9 cellular contexts compared by ENCODE assay signal in genomic region chr19:55526216-55527196, GRCh38. TPM values are rescaled to one million over a fixed set of nuclear protein-coding genes. Genes with fewer than 3 reads are reported as not detected.
A peak's percentile ranks its signal among the peaks of the same experiment; 100 is the strongest.
DNase-seq lines count a peak whose midpoint lies in the region; ATAC-seq, FAIRE-seq and TF ChIP-seq lines count a peak whose summit lies in the region.
"Had no signal": no experiment of that assay in that cellular context is flagged by ENCODE, and none has a peak within 500 bp of the region (broad histone marks: within the 10 kb centered on the region; RNA-seq: fewer than 3 reads in every experiment).

No MANE protein-coding gene starts in this region.

- POLR2A ChIA-PET in HepG2 (lab: Yijun Ruan, JAX): interaction anchor here (1.1 to 1.2 kb wide), 3 partner anchors 19 to 98 kb away, joined by 3 to 4 read pairs (median 4); partner anchors contain the start of genes FIZ1, SBK3 and ZNF784

- TF ChIP-seq POLR2A in adrenal gland (IDR thresholded peaks at IDR 0.05) (no peak), HepG2 (IDR thresholded peaks at IDR 0.05; ENCODE audit: insufficient read depth in 1 of 2, low read depth in 2 of 2, low read length in 2 of 2) (no peak)

- H3K4me2 ChIP-seq in HepG2 (ENCODE audit: low read depth, low read length): peak overlapping the region; percentile 34

- CTCF ChIA-PET in HepG2 (lab: Yijun Ruan, JAX; ENCODE audit: low intra/inter-chr PET ratio, low total read pairs): no interaction called here

- TF ChIP-seq RAD21 in HepG2 (CRISPR knock-in tag; IDR thresholded peaks at IDR 0.05): no peak

- TF ChIP-seq CTCF in adrenal gland (IDR thresholded peaks at IDR 0.05) (no peak), HepG2 (CRISPR knock-in tag; IDR thresholded peaks at IDR 0.05) (no peak)

- H3K9me3 ChIP-seq in adrenal gland (replicated peaks in 1 of 3): no peaks in the 10 kb centered on the region
- H3K9me3 ChIP-seq in HepG2 (ENCODE audit: low read length): no peaks in the 10 kb centered on the region

- no TSS peak for BruUV-seq in HepG2 (replicated peaks; lab: Mats Ljungman, UMichigan)

- no peaks in the 10 kb centered on the region for H3K79me2 ChIP-seq in HepG2 (ENCODE audit: insufficient read depth, low read length)

- 24 to 47% (median 26%) methylated on average over 22 to 35 of the region's 35 CpGs for WGBS in adrenal gland, 4 donors
- 21% methylated on average over 23 of the region's 35 CpGs for WGBS in HepG2 (ENCODE audit: low lambda C conversion rate)

- H2AFZ ChIP-seq in HepG2 (ENCODE audit: low read length): no peak overlapping the region

- H3K36me3 ChIP-seq in adrenal gland (replicated peaks in 1 of 2) (no peaks in the 10 kb centered on the region), HepG2 (replicated peaks in 1 of 2; ENCODE audit: control insufficient read depth in 1 of 2, insufficient read depth in 2 of 2, low read length in 2 of 2) (no peaks in the 10 kb centered on the region)

- H3K27me3 ChIP-seq in adrenal gland (peaks cover 6% of the 10 kb centered on the region), HepG2 (ENCODE audit: control insufficient read depth in 1 of 2, insufficient read depth in 2 of 2, low read length in 2 of 2) (0 out of 5 replicates have a peak, but pooled peaks cover 0 to 2% of the 10 kb centered on the region in 2 experiments)

- TF ChIP-seq EP300 in HepG2 (IDR thresholded peaks at IDR 0.05; ENCODE audit: low read depth in 2 of 2, low read length in 2 of 2) (no peak), HepG2 (CRISPR knock-in tag; IDR thresholded peaks at IDR 0.05; ENCODE audit: borderline replicate concordance) (no peak)

- H3K4me3 ChIP-seq in adrenal gland: no peak overlapping the region
- no peak overlapping the region for H3K4me3 ChIP-seq in HepG2 (replicated peaks in 1 of 3; ENCODE audit: insufficient read depth in 1 of 3, low read depth in 2 of 3, low read length in 3 of 3)

- DNase-seq in DMS153 treated with DMSO at 0.1 percent for 48 hours (lab: John Stamatoyannopoulos, UW; ENCODE audit: unreplicated experiment) (peak; percentile 64), NCI-H1436 treated with DMSO at 0.1 percent for 48 hours (lab: John Stamatoyannopoulos, UW) (peak; percentile 15), adrenal gland (peak in 6 of 7 donors; percentile 40 to 61 (median 46)), HepG2 (ENCODE audit: low spot score) (peak; percentile 31), dedifferentiated amniotic fluid mesenchymal stem cell (ENCODE audit: extremely low spot score) (no peak), germinal center (ENCODE audit: low spot score) (no peak), COLO829 (ENCODE audit: low spot score) (no peak)

- peak; percentile 4 for FAIRE-seq in HepG2 (lab: Jason Lieb, UNC)

- H3K27ac ChIP-seq in adrenal gland (no peak overlapping the region), HepG2 (ENCODE audit: extremely low read length, insufficient read depth, low read length) (no peak overlapping the region)

- ATAC-seq in HepG2 (peak; percentile 59), GM19395 (IDR thresholded peaks at IDR 0.05; ENCODE audit: unreplicated experiment) (no peak)

- H3K4me1 ChIP-seq in adrenal gland (replicated peaks in 1 of 2) (no peaks in the 10 kb centered on the region), HepG2 (ENCODE audit: insufficient read depth, low read length) (peaks cover 33% of the 10 kb centered on the region)

- intact Hi-C loops in adrenal gland (cut with DNase I) (no loop called here), HepG2 (cut with micrococcal nuclease; ENCODE audit: unreplicated experiment) (no loop called here)

- no peak overlapping the region for H3K9ac ChIP-seq in HepG2 (ENCODE audit: insufficient read depth, low read depth, low read length)

- in situ Hi-C loops in HepG2 (cut with HindIII; ENCODE audit: extremely low pct_ligation_motif_present, low pct_unique_long_range_greater_than_20kb): no loop called here

- no peaks in the 10 kb centered on the region for H4K20me1 ChIP-seq in HepG2 (ENCODE audit: insufficient read depth, low read length)

RNA-seq across cellular contexts. Expression of gene SBK2, which starts 10.4 kb away (rescaled TPM):
- total RNA-seq in adrenal gland (not detected), HepG2 (2016; rRNA removed; fragmentation: Illumina TruSeq; extraction: Trizol) (0.24 and 0.45 TPM in 2 replicates)
- polyA plus RNA-seq in adrenal gland (not detected), HepG2 (2011; rRNA removed) (0.14 TPM in 1 of 2 replicates, not detected in the other)
- not detected in 2 replicates for total RNA-seq in HepG2 (2016; cell fraction: cytosol; rRNA removed; fragmentation: Illumina TruSeq; extraction: Trizol; ENCODE audit: low read depth)
- total RNA-seq in HepG2 (2016; cell fraction: insoluble cytoplasmic fraction; rRNA removed; fragmentation: Illumina TruSeq; extraction: Trizol): not detected in 2 replicates
- 0.22 and 0.28 TPM in 2 replicates for total RNA-seq in HepG2 (2016; cell fraction: membrane; rRNA removed; fragmentation: Illumina TruSeq; extraction: Trizol)
- total RNA-seq in HepG2 (2016; cell fraction: nucleus; rRNA removed; fragmentation: Illumina TruSeq; extraction: Trizol): not detected in 2 replicates
- 0.13 and 0.16 TPM in 2 replicates for polyA plus RNA-seq in HepG2 (2011; cell fraction: cytosol; rRNA removed)
- polyA plus RNA-seq in HepG2 (2011; cell fraction: nucleus; rRNA removed): 1.0 and 1.3 TPM in 2 replicates
- 0.25 and 0.45 TPM in 2 replicates for polyA plus RNA-seq in HepG2 (2012)
- polyA plus RNA-seq in HepG2 (2016; cell fraction: cytosol; fragmentation: Illumina TruSeq; extraction: Trizol; ENCODE audit: low read depth): not detected in 2 replicates
- polyA plus RNA-seq in HepG2 (2016; cell fraction: insoluble cytoplasmic fraction; fragmentation: Illumina TruSeq; extraction: Trizol; ENCODE audit: low read depth): 0.22 and 0.32 TPM in 2 replicates
- not detected in 2 replicates for polyA plus RNA-seq in HepG2 (2016; cell fraction: membrane; fragmentation: Illumina TruSeq; extraction: Trizol; ENCODE audit: low read depth)
- polyA plus RNA-seq in HepG2 (2016; cell fraction: nucleus; fragmentation: Illumina TruSeq; extraction: Trizol; ENCODE audit: insufficient read depth, low read depth): not detected in 2 replicates
- polyA minus RNA-seq in HepG2 (2011; rRNA and poly(A)+ RNA removed; ENCODE audit: low replicate concordance): 0.54 TPM in 1 of 2 replicates, not detected in the other
- 0.59 and 0.79 TPM in 2 replicates for polyA minus RNA-seq in HepG2 (2011; cell fraction: cytosol; rRNA and poly(A)+ RNA removed)
- polyA minus RNA-seq in HepG2 (2011; cell fraction: nucleus; rRNA and poly(A)+ RNA removed): not detected in 2 replicates
- total RNA-seq: neural crest cell had no signal

RNA-seq across cellular contexts. Expression of gene SBK3, which starts 18.8 kb away (rescaled TPM):
- total RNA-seq in adrenal gland (under 1 TPM in 2 of 8 donors, not detected in 6; 0.18 to 0.68 TPM), HepG2 (2016; rRNA removed; fragmentation: Illumina TruSeq; extraction: Trizol) (0.46 and 0.66 TPM in 2 replicates)
- polyA plus RNA-seq in adrenal gland (under 1 TPM in 1 of 3 donors, not detected in 2; 0.10 TPM), HepG2 (2011; rRNA removed) (0.77 and 1.5 TPM in 2 replicates)
- not detected in 2 replicates for total RNA-seq in HepG2 (2016; cell fraction: cytosol; rRNA removed; fragmentation: Illumina TruSeq; extraction: Trizol; ENCODE audit: low read depth)
- total RNA-seq in HepG2 (2016; cell fraction: insoluble cytoplasmic fraction; rRNA removed; fragmentation: Illumina TruSeq; extraction: Trizol): 0.24 and 0.35 TPM in 2 replicates
- total RNA-seq in HepG2 (2016; cell fraction: membrane; rRNA removed; fragmentation: Illumina TruSeq; extraction: Trizol): 0.19 and 0.24 TPM in 2 replicates
- 0.38 and 0.62 TPM in 2 replicates for total RNA-seq in HepG2 (2016; cell fraction: nucleus; rRNA removed; fragmentation: Illumina TruSeq; extraction: Trizol)
- polyA plus RNA-seq in HepG2 (2011; cell fraction: cytosol; rRNA removed): 1.0 and 1.4 TPM in 2 replicates
- 2.0 and 3.1 TPM in 2 replicates for polyA plus RNA-seq in HepG2 (2011; cell fraction: nucleus; rRNA removed)
- polyA plus RNA-seq in HepG2 (2012): 0.91 and 2.0 TPM in 2 replicates
- not detected in 2 replicates for polyA plus RNA-seq in HepG2 (2016; cell fraction: cytosol; fragmentation: Illumina TruSeq; extraction: Trizol; ENCODE audit: low read depth)
- 0.19 TPM in 1 of 2 replicates, not detected in the other for polyA plus RNA-seq in HepG2 (2016; cell fraction: insoluble cytoplasmic fraction; fragmentation: Illumina TruSeq; extraction: Trizol; ENCODE audit: low read depth)
- 0.13 TPM in 1 of 2 replicates, not detected in the other for polyA plus RNA-seq in HepG2 (2016; cell fraction: membrane; fragmentation: Illumina TruSeq; extraction: Trizol; ENCODE audit: low read depth)
- polyA plus RNA-seq in HepG2 (2016; cell fraction: nucleus; fragmentation: Illumina TruSeq; extraction: Trizol; ENCODE audit: insufficient read depth, low read depth): 0.81 and 0.96 TPM in 2 replicates
- polyA minus RNA-seq in HepG2 (2011; rRNA and poly(A)+ RNA removed; ENCODE audit: low replicate concordance): 1.2 TPM in 1 of 2 replicates, not detected in the other
- polyA minus RNA-seq in HepG2 (2011; cell fraction: cytosol; rRNA and poly(A)+ RNA removed): 0.53 TPM in 1 of 2 replicates, not detected in the other
- polyA minus RNA-seq in HepG2 (2011; cell fraction: nucleus; rRNA and poly(A)+ RNA removed): 0.37 and 0.52 TPM in 2 replicates

RNA-seq across cellular contexts. Expression of gene SSC5D, which starts 38.3 kb away (rescaled TPM):
- total RNA-seq in adrenal gland (1 to 10 TPM; 1.5 to 6.8 (median 4.5) TPM), HepG2 (2016; rRNA removed; fragmentation: Illumina TruSeq; extraction: Trizol) (not detected in 2 replicates)
- polyA plus RNA-seq in adrenal gland (1 to 10 TPM; 1.3 to 10.0 (median 1.5) TPM), HepG2 (2011; rRNA removed) (0.03 TPM in 1 of 2 replicates, not detected in the other)
- not detected in 2 replicates for total RNA-seq in HepG2 (2016; cell fraction: cytosol; rRNA removed; fragmentation: Illumina TruSeq; extraction: Trizol; ENCODE audit: low read depth)
- not detected in 2 replicates for total RNA-seq in HepG2 (2016; cell fraction: insoluble cytoplasmic fraction; rRNA removed; fragmentation: Illumina TruSeq; extraction: Trizol)
- not detected in 2 replicates for total RNA-seq in HepG2 (2016; cell fraction: membrane; rRNA removed; fragmentation: Illumina TruSeq; extraction: Trizol)
- total RNA-seq in HepG2 (2016; cell fraction: nucleus; rRNA removed; fragmentation: Illumina TruSeq; extraction: Trizol): not detected in 2 replicates
- not detected in 2 replicates for polyA plus RNA-seq in HepG2 (2011; cell fraction: cytosol; rRNA removed)
- polyA plus RNA-seq in HepG2 (2011; cell fraction: nucleus; rRNA removed): 0.10 and 0.61 TPM in 2 replicates
- 0.03 TPM in 1 of 2 replicates, not detected in the other for polyA plus RNA-seq in HepG2 (2012)
- not detected in 2 replicates for polyA plus RNA-seq in HepG2 (2016; cell fraction: cytosol; fragmentation: Illumina TruSeq; extraction: Trizol; ENCODE audit: low read depth)
- polyA plus RNA-seq in HepG2 (2016; cell fraction: insoluble cytoplasmic fraction; fragmentation: Illumina TruSeq; extraction: Trizol; ENCODE audit: low read depth): not detected in 2 replicates
- not detected in 2 replicates for polyA plus RNA-seq in HepG2 (2016; cell fraction: membrane; fragmentation: Illumina TruSeq; extraction: Trizol; ENCODE audit: low read depth)
- polyA plus RNA-seq in HepG2 (2016; cell fraction: nucleus; fragmentation: Illumina TruSeq; extraction: Trizol; ENCODE audit: insufficient read depth, low read depth): not detected in 2 replicates
- 0.04 and 0.14 TPM in 2 replicates for polyA minus RNA-seq in HepG2 (2011; rRNA and poly(A)+ RNA removed; ENCODE audit: low replicate concordance)
- not detected in 2 replicates for polyA minus RNA-seq in HepG2 (2011; cell fraction: cytosol; rRNA and poly(A)+ RNA removed)
- 0.12 TPM in 1 of 2 replicates, not detected in the other for polyA minus RNA-seq in HepG2 (2011; cell fraction: nucleus; rRNA and poly(A)+ RNA removed)

RNA-seq across cellular contexts. Expression of gene NAT14, which starts 41.5 kb away (rescaled TPM):
- total RNA-seq in adrenal gland (10 to 100 TPM in 5 of 8 donors, 1 to 10 TPM in 3; 4.9 to 35.3 (median 17.9) TPM), HepG2 (2016; rRNA removed; fragmentation: Illumina TruSeq; extraction: Trizol) (14.7 and 22.3 TPM in 2 replicates)
- polyA plus RNA-seq in adrenal gland (100 to 1,000 TPM in 1 of 3 donors, 10 to 100 TPM in 1, 1 to 10 TPM in 1; 6.2 to 108 (median 53.8) TPM), HepG2 (2011; rRNA removed) (20.7 and 24.7 TPM in 2 replicates)
- 15.7 and 17.4 TPM in 2 replicates for total RNA-seq in HepG2 (2016; cell fraction: cytosol; rRNA removed; fragmentation: Illumina TruSeq; extraction: Trizol; ENCODE audit: low read depth)
- total RNA-seq in HepG2 (2016; cell fraction: insoluble cytoplasmic fraction; rRNA removed; fragmentation: Illumina TruSeq; extraction: Trizol): 14.8 and 26.5 TPM in 2 replicates
- 24.1 and 26.6 TPM in 2 replicates for total RNA-seq in HepG2 (2016; cell fraction: membrane; rRNA removed; fragmentation: Illumina TruSeq; extraction: Trizol)
- 17.7 and 22.1 TPM in 2 replicates for total RNA-seq in HepG2 (2016; cell fraction: nucleus; rRNA removed; fragmentation: Illumina TruSeq; extraction: Trizol)
- polyA plus RNA-seq in HepG2 (2011; cell fraction: cytosol; rRNA removed): 17.5 and 24.6 TPM in 2 replicates
- polyA plus RNA-seq in HepG2 (2011; cell fraction: nucleus; rRNA removed): 37.8 and 42.1 TPM in 2 replicates
- polyA plus RNA-seq in HepG2 (2012): 19.0 and 25.8 TPM in 2 replicates
- polyA plus RNA-seq in HepG2 (2016; cell fraction: cytosol; fragmentation: Illumina TruSeq; extraction: Trizol; ENCODE audit: low read depth): 18.4 and 22.8 TPM in 2 replicates
- 16.4 and 17.1 TPM in 2 replicates for polyA plus RNA-seq in HepG2 (2016; cell fraction: insoluble cytoplasmic fraction; fragmentation: Illumina TruSeq; extraction: Trizol; ENCODE audit: low read depth)
- polyA plus RNA-seq in HepG2 (2016; cell fraction: membrane; fragmentation: Illumina TruSeq; extraction: Trizol; ENCODE audit: low read depth): 23.9 and 24.7 TPM in 2 replicates
- 40.3 and 41.0 TPM in 2 replicates for polyA plus RNA-seq in HepG2 (2016; cell fraction: nucleus; fragmentation: Illumina TruSeq; extraction: Trizol; ENCODE audit: insufficient read depth, low read depth)
- 4.3 and 11.1 TPM in 2 replicates for polyA minus RNA-seq in HepG2 (2011; rRNA and poly(A)+ RNA removed; ENCODE audit: low replicate concordance)
- polyA minus RNA-seq in HepG2 (2011; cell fraction: cytosol; rRNA and poly(A)+ RNA removed): 4.5 and 6.5 TPM in 2 replicates
- 3.2 and 5.3 TPM in 2 replicates for polyA minus RNA-seq in HepG2 (2011; cell fraction: nucleus; rRNA and poly(A)+ RNA removed)

RNA-seq across cellular contexts. Expression of gene ZNF628, which starts 50.1 kb away (rescaled TPM):
- total RNA-seq in adrenal gland: 10 to 100 TPM in 3 of 8 donors, 1 to 10 TPM in 5; 5.4 to 27.9 (median 9.2) TPM
- polyA plus RNA-seq in adrenal gland: 10 to 100 TPM in 1 of 3 donors, 1 to 10 TPM in 1, under 1 TPM in 1; 0.04 to 17.5 (median 3.7) TPM
- 1.00 and 1.2 TPM in 2 replicates for total RNA-seq in HepG2 (2016; rRNA removed; fragmentation: Illumina TruSeq; extraction: Trizol)
- 0.53 and 0.91 TPM in 2 replicates for total RNA-seq in HepG2 (2016; cell fraction: cytosol; rRNA removed; fragmentation: Illumina TruSeq; extraction: Trizol; ENCODE audit: low read depth)
- total RNA-seq in HepG2 (2016; cell fraction: insoluble cytoplasmic fraction; rRNA removed; fragmentation: Illumina TruSeq; extraction: Trizol): 0.98 and 1.1 TPM in 2 replicates
- total RNA-seq in HepG2 (2016; cell fraction: membrane; rRNA removed; fragmentation: Illumina TruSeq; extraction: Trizol): 1.9 and 2.5 TPM in 2 replicates
- 1.2 TPM in 2 replicates for total RNA-seq in HepG2 (2016; cell fraction: nucleus; rRNA removed; fragmentation: Illumina TruSeq; extraction: Trizol)
- 0.48 and 0.54 TPM in 2 replicates for polyA plus RNA-seq in HepG2 (2011; rRNA removed)
- polyA plus RNA-seq in HepG2 (2011; cell fraction: cytosol; rRNA removed): 0.19 and 0.56 TPM in 2 replicates
- polyA plus RNA-seq in HepG2 (2011; cell fraction: nucleus; rRNA removed): 2.8 and 4.7 TPM in 2 replicates
- 1.7 and 1.9 TPM in 2 replicates for polyA plus RNA-seq in HepG2 (2012)
- 0.40 and 0.47 TPM in 2 replicates for polyA plus RNA-seq in HepG2 (2016; cell fraction: cytosol; fragmentation: Illumina TruSeq; extraction: Trizol; ENCODE audit: low read depth)
- polyA plus RNA-seq in HepG2 (2016; cell fraction: insoluble cytoplasmic fraction; fragmentation: Illumina TruSeq; extraction: Trizol; ENCODE audit: low read depth): 1.4 and 2.1 TPM in 2 replicates
- 1.1 and 2.4 TPM in 2 replicates for polyA plus RNA-seq in HepG2 (2016; cell fraction: membrane; fragmentation: Illumina TruSeq; extraction: Trizol; ENCODE audit: low read depth)
- 2.5 and 2.7 TPM in 2 replicates for polyA plus RNA-seq in HepG2 (2016; cell fraction: nucleus; fragmentation: Illumina TruSeq; extraction: Trizol; ENCODE audit: insufficient read depth, low read depth)
- 0.75 and 2.3 TPM in 2 replicates for polyA minus RNA-seq in HepG2 (2011; rRNA and poly(A)+ RNA removed; ENCODE audit: low replicate concordance)
- polyA minus RNA-seq in HepG2 (2011; cell fraction: cytosol; rRNA and poly(A)+ RNA removed): 1.9 and 2.1 TPM in 2 replicates
- 0.62 and 1.8 TPM in 2 replicates for polyA minus RNA-seq in HepG2 (2011; cell fraction: nucleus; rRNA and poly(A)+ RNA removed)

Comparison
In these comparisons a context has a peak if more than half of its experiments do, and no peak if none do; other contexts are left out.
1. DNase-seq: peak in DMS153 treated with DMSO at 0.1 percent for 48 hours (single experiment), NCI-H1436 treated with DMSO at 0.1 percent for 48 hours (single experiment), adrenal gland (6 of 7) and HepG2 (single experiment); none in dedifferentiated amniotic fluid mesenchymal stem cell (single experiment), germinal center (single experiment) and COLO829 (single experiment).